Comparison of ENCODE assay signal across 8 cellular contexts in the genomic region with DNA sequence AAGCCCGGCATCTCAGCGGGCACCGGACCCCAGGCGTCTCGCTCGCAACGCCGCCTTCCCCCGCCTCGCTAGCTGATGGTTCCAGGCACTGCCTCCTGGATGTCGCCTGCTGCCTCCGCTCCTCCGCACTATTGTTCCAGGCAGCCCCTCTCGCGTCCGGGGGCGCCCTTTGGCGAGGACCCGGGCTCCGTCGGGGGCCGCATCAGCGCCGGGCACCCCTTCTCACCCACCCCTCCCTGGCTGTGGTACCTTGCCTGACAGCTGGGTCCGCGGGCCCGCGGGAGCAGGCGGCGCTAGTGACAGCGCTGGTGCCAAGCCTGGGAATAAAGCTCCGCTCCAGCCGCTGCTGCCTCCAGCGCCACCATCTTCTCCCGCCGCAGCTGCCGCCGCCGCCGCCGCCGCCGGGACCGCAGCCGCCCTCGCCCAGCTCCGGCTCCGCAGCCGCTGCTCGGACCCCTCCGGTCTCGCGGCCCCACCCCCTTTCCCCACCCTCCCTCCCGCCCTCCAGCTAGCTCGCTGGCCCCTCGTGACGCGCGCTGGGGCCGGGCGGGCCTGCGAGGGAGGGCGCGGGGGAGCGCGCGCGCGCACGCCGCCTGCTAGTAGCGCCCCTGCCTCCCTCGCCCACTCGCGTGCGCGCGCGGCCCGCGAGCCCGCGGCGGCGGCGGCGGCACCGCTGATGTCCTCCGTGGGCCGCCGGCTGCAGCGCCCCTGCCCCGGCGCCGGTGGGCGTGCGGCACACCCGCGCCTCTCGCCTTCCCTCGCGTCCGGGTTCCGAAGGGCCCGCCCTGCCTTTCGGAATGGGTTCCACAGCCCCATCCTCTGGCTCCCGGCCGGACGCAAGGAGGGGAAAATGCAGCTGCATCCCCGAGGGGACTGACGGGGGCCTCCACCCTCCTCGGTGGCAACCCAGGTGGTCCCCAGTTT. TPM values are rescaled to one million over a fixed set of nuclear protein-coding genes. Genes with fewer than 3 reads are reported as not detected.
DNase-seq lines count a peak whose midpoint lies in the region; ATAC-seq and TF ChIP-seq lines count a peak whose summit lies in the region.

Gene APBA1 (minus strand): TSS at position 468 of the 924 bp plus-strand sequence.

- H3K36me3 Mint-ChIP-seq in natural killer cell treated with Interleukin-12 subunit alpha and Interleukin-12 subunit beta and Interleukin-15 and Interleukin-18, amount 100 ng/mL, for 72 hours: no peaks in the 10 kb centered on the region

- peak; percentile 1 for TF ChIP-seq CTCF in AG04449 (IDR thresholded peaks at IDR 0.05; ENCODE audit: insufficient read depth, low read length, missing control alignments)

- H3K27me3 Mint-ChIP-seq in natural killer cell treated with Interleukin-12 subunit alpha and Interleukin-12 subunit beta and Interleukin-15 and Interleukin-18, amount 100 ng/mL, for 72 hours: peaks cover 14 to 35% of the 10 kb centered on the region in 2 donors

- peak within 1 kb of the TSS; percentile 82 for H3K4me3 ChIP-seq in AG04449 (ENCODE audit: low read depth, low read length)

- ATAC-seq in GM18907 (IDR thresholded peaks at IDR 0.05; ENCODE audit: unreplicated experiment) (peak; percentile 49), HG03135 (IDR thresholded peaks at IDR 0.05; ENCODE audit: unreplicated experiment) (peak; percentile 41)
- peak; percentile 53 to 83 for ATAC-seq in natural killer cell treated with Interleukin-12 subunit alpha and Interleukin-12 subunit beta and Interleukin-15 and Interleukin-18, amount 100 ng/mL, for 72 hours

- peak within 1 kb of the TSS; percentile 77 for H3K4me3 Mint-ChIP-seq in natural killer cell treated with Interleukin-12 subunit alpha and Interleukin-12 subunit beta and Interleukin-15 and Interleukin-18, amount 100 ng/mL, for 72 hours

- peaks cover 0 to 14% of the 10 kb centered on the region in 2 donors for H3K4me1 Mint-ChIP-seq in natural killer cell treated with Interleukin-12 subunit alpha and Interleukin-12 subunit beta and Interleukin-15 and Interleukin-18, amount 100 ng/mL, for 72 hours (ENCODE audit: low read depth in 2 of 2)

- no peaks in the 10 kb centered on the region for H3K9me3 Mint-ChIP-seq in natural killer cell treated with Interleukin-12 subunit alpha and Interleukin-12 subunit beta and Interleukin-15 and Interleukin-18, amount 100 ng/mL, for 72 hours

- CTCF ChIA-PET in AG04449 (lab: Yijun Ruan, JAX): interaction anchor here (0.6 to 4.5 kb wide), 49 partner anchors 9 to 559 kb away, joined by 3 to 42 read pairs (median 4); no protein-coding TSS in a partner anchor

- POLR2A ChIA-PET in AG04449 (lab: Yijun Ruan, JAX): no interaction called here

- DNase-seq in AG04449 (ENCODE audit: low read depth, low spot score): no peak
- DNase-seq in NCI-H774 (lab: John Stamatoyannopoulos, UW): peak; percentile 60
- peak; percentile 22 for DNase-seq in activated T-helper 9 cell treated with anti-CD3 and anti-CD28 coated beads, Interleukin-2, amount 50 U/mL, for 16 hours (ENCODE audit: low read depth)
- DNase-seq in fibroblast of the conjunctiva (ENCODE audit: low read depth): peak; percentile 13
- peak; percentile 68 for DNase-seq in natural killer cell treated with Interleukin-12 subunit alpha and Interleukin-12 subunit beta and Interleukin-15 and Interleukin-18, amount 100 ng/mL, for 72 hours (ENCODE audit: low spot score)
- DNase-seq in superior temporal gyrus (ENCODE audit: extremely low spot score): peak; percentile 83

- no peak within 1 kb of the TSS for H3K27ac Mint-ChIP-seq in natural killer cell treated with Interleukin-12 subunit alpha and Interleukin-12 subunit beta and Interleukin-15 and Interleukin-18, amount 100 ng/mL, for 72 hours

RNA-seq across cellular contexts. Expression of gene APBA1, which starts in this region (rescaled TPM):
- 1 to 10 TPM in 1 of 2 donors, under 1 TPM in 1; 0.57 to 1.3 TPM for total RNA-seq in natural killer cell treated with Interleukin-12 subunit alpha and Interleukin-12 subunit beta and Interleukin-15 and Interleukin-18, amount 100 ng/mL, for 72 hours
